25 cellular contexts compared by ENCODE assay signal in the genomic region with DNA sequence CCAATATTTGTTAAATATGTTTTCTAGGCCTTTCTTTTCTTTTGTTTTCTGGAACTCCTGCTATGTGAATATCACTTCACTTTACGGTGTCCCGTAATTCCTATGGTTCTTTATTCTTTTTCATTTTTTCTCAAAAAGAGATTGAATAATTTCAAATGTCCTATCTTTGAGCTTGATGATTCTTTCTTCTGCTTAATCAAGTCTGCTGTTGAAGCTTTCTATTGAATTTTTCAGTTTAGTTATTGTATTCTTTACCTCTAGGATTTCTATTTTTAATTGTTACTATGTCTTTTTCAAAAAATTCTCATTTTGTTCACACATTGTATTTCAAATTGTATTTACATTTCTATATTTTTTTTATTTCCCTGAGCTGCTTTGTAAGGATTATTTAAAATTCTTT. TPM values are rescaled to one million over a fixed set of nuclear protein-coding genes. Genes with fewer than 3 reads are reported as not detected.
DNase-seq lines count a peak whose midpoint lies in the region; ATAC-seq, FAIRE-seq and TF ChIP-seq lines count a peak whose summit lies in the region.
"Had no signal": no experiment of that assay in that cellular context is flagged by ENCODE, and none has a peak within 500 bp of the region (broad histone marks: within the 10 kb centered on the region; RNA-seq: fewer than 3 reads in every experiment).

No MANE protein-coding gene starts in this region.

- no peaks in the 10 kb centered on the region for H3K36me3 Mint-ChIP-seq in activated CD8-positive, alpha-beta memory T cell treated with anti-CD3 and anti-CD28 coated beads, Interleukin-2, amount 10 ng/mL, durations not matched to agents 7 days and 5 days
- H3K36me3 Mint-ChIP-seq: CD14-positive monocyte had no signal

- H4K20me1 ChIP-seq in HepG2 (ENCODE audit: insufficient read depth, low read length) = no peaks in the 10 kb centered on the region
- H4K20me1 ChIP-seq: BLaER1 treated with 17β-estradiol and CSF1 and Interleukin-3, amounts not matched to agents 10 nM and 100 nM had no signal

- H3K4me1 ChIP-seq in HepG2 (ENCODE audit: insufficient read depth, low read length) = no peaks in the 10 kb centered on the region
- H3K4me1 ChIP-seq in right lobe of liver = no peaks in the 10 kb centered on the region
- H3K4me1 ChIP-seq: A549; BE2C; BLaER1 treated with 17β-estradiol and CSF1 and Interleukin-3, amounts not matched to agents 10 nM and 100 nM had no signal

- H3K4me3 ChIP-seq in HepG2 (replicated peaks in 1 of 3; ENCODE audit: insufficient read depth in 1 of 3, low read depth in 2 of 3, low read length in 3 of 3) (no peak overlapping the region), right lobe of liver (no peak overlapping the region), astrocyte of the spinal cord (ENCODE audit: low read depth, low read length) (no peak overlapping the region)
- H3K4me3 ChIP-seq: A549; BLaER1 treated with 17β-estradiol and CSF1 and Interleukin-3, amounts not matched to agents 10 nM and 100 nM; GM23248 had no signal

- intact Hi-C loops in HepG2 (cut with micrococcal nuclease; ENCODE audit: unreplicated experiment) (no loop called here), right lobe of liver (cut with DNase I) (no loop called here)

- WGBS in HepG2 (ENCODE audit: low lambda C conversion rate) = 24% methylated on average over 2 of the region's 2 CpGs
- 52% methylated on average over 2 of the region's 2 CpGs for WGBS in right lobe of liver (ENCODE audit: insufficient coverage, low coverage, low lambda C conversion rate, missing lambda C conversion rate)

- FAIRE-seq in HepG2 (lab: Jason Lieb, UNC) = no peak
- peak; percentile 78 for FAIRE-seq in TTC549 (lab: Jason Lieb, UNC)
- FAIRE-seq: A549, GM12892, GM19239, H1 had no signal

- no peak for DNase-seq in HepG2 (ENCODE audit: low spot score)
- DNase-seq in right lobe of liver = no peak
- peak; percentile 2 for DNase-seq in astrocyte of the spinal cord (ENCODE audit: low read depth, low spot score)
- no peak for DNase-seq in Kasumi-1 (lab: John Stamatoyannopoulos, UW)
- no peak for DNase-seq in activated CD8-positive, alpha-beta memory T cell treated with anti-CD3 and anti-CD28 coated beads, Interleukin-2, amount 10 ng/mL, durations not matched to agents 7 days and 5 days
- DNase-seq: 8988T; ACHN; AML-193; BE2C; Calu3; CD4-positive, alpha-beta T cell; COR-L47; DMS53; DMS79 treated with DMSO at 0.1 percent for 48 hours; GM23248; H7; HCEC 1CT had no signal

- no peak for TF ChIP-seq POLR2A in HepG2 (IDR thresholded peaks at IDR 0.05; ENCODE audit: insufficient read depth in 1 of 2, low read depth in 2 of 2, low read length in 2 of 2)
- TF ChIP-seq POLR2A in right lobe of liver (IDR thresholded peaks at IDR 0.05) = no peak

- H3K4me3 Mint-ChIP-seq in activated CD8-positive, alpha-beta memory T cell treated with anti-CD3 and anti-CD28 coated beads, Interleukin-2, amount 10 ng/mL, durations not matched to agents 7 days and 5 days = no peak overlapping the region
- H3K4me3 Mint-ChIP-seq: CD14-positive monocyte; CD4-positive, alpha-beta T cell had no signal

- no peak overlapping the region for H3K27ac Mint-ChIP-seq in activated CD8-positive, alpha-beta memory T cell treated with anti-CD3 and anti-CD28 coated beads, Interleukin-2, amount 10 ng/mL, durations not matched to agents 7 days and 5 days
- H3K27ac Mint-ChIP-seq: CD14-positive monocyte; CD4-positive, alpha-beta T cell had no signal

- no peaks in the 10 kb centered on the region for H3K36me3 ChIP-seq in HepG2 (replicated peaks in 1 of 2; ENCODE audit: control insufficient read depth in 1 of 2, insufficient read depth in 2 of 2, low read length in 2 of 2)
- H3K36me3 ChIP-seq in right lobe of liver = no peaks in the 10 kb centered on the region
- H3K36me3 ChIP-seq: BE2C; BLaER1 treated with 17β-estradiol and CSF1 and Interleukin-3, amounts not matched to agents 10 nM and 100 nM had no signal

- no peaks in the 10 kb centered on the region for H3K79me2 ChIP-seq in HepG2 (ENCODE audit: insufficient read depth, low read length)

- CTCF ChIA-PET in HepG2 (lab: Yijun Ruan, JAX; ENCODE audit: low intra/inter-chr PET ratio, low total read pairs) = no interaction called here
- CTCF ChIA-PET in activated CD8-positive, alpha-beta memory T cell treated with anti-CD3 and anti-CD28 coated beads, Interleukin-2, amount 10 ng/mL, durations not matched to agents 7 days and 5 days (lab: Charles Lee) = no interaction called here

- peaks cover 12% of the 10 kb centered on the region for H3K9me3 Mint-ChIP-seq in activated CD8-positive, alpha-beta memory T cell treated with anti-CD3 and anti-CD28 coated beads, Interleukin-2, amount 10 ng/mL, durations not matched to agents 7 days and 5 days (ENCODE audit: low read depth)

- no peak for ATAC-seq in HepG2
- ATAC-seq in right lobe of liver = no peak
- no peak for ATAC-seq in HG03045 (IDR thresholded peaks at IDR 0.05; ENCODE audit: unreplicated experiment)
- ATAC-seq in activated CD8-positive, alpha-beta memory T cell treated with anti-CD3 and anti-CD28 coated beads, Interleukin-2, amount 10 ng/mL, durations not matched to agents 7 days and 5 days = no peak
- ATAC-seq: A549 had no signal

- BruUV-seq in HepG2 (replicated peaks; lab: Mats Ljungman, UMichigan) = no TSS peak

- POLR2A ChIA-PET in HepG2 (lab: Yijun Ruan, JAX) = no interaction called here

- H3K9ac ChIP-seq in HepG2 (ENCODE audit: insufficient read depth, low read depth, low read length) = no peak overlapping the region
- H3K9ac ChIP-seq: BLaER1 treated with 17β-estradiol and CSF1 and Interleukin-3, amounts not matched to agents 10 nM and 100 nM; GM23248 had no signal

- TF ChIP-seq EP300 in HepG2 (IDR thresholded peaks at IDR 0.05; ENCODE audit: low read depth in 2 of 2, low read length in 2 of 2) = no peak
- no peak for TF ChIP-seq EP300 in HepG2 (CRISPR knock-in tag; IDR thresholded peaks at IDR 0.05; ENCODE audit: borderline replicate concordance)

- in situ Hi-C loops in HepG2 (cut with HindIII; ENCODE audit: extremely low pct_ligation_motif_present, low pct_unique_long_range_greater_than_20kb) = no loop called here
- in situ Hi-C loops in astrocyte of the spinal cord (cut with HindIII; ENCODE audit: low sequenced_read_pairs) = no loop called here

- no peak overlapping the region for H3K4me2 ChIP-seq in HepG2 (ENCODE audit: low read depth, low read length)
- H3K4me2 ChIP-seq: A549; BLaER1 treated with 17β-estradiol and CSF1 and Interleukin-3, amounts not matched to agents 10 nM and 100 nM had no signal

- TF ChIP-seq CTCF in HepG2 (CRISPR knock-in tag; IDR thresholded peaks at IDR 0.05) (no peak), right lobe of liver (IDR thresholded peaks at IDR 0.05) (no peak), astrocyte of the spinal cord (IDR thresholded peaks at IDR 0.05; ENCODE audit: low read depth, low read length) (no peak)

- no peaks in the 10 kb centered on the region for H3K4me1 Mint-ChIP-seq in activated CD8-positive, alpha-beta memory T cell treated with anti-CD3 and anti-CD28 coated beads, Interleukin-2, amount 10 ng/mL, durations not matched to agents 7 days and 5 days
- H3K4me1 Mint-ChIP-seq: CD14-positive monocyte had no signal

- H3K27me3 ChIP-seq in HepG2 (ENCODE audit: control insufficient read depth in 1 of 2, insufficient read depth in 2 of 2, low read length in 2 of 2) (no peaks in the 10 kb centered on the region), right lobe of liver (no peaks in the 10 kb centered on the region)
- H3K27me3 ChIP-seq: BE2C; BLaER1 treated with 17β-estradiol and CSF1 and Interleukin-3, amounts not matched to agents 10 nM and 100 nM had no signal

- H3K9me3 ChIP-seq in HepG2 (ENCODE audit: low read length) = peaks cover 22% of the 10 kb centered on the region
- no peaks in the 10 kb centered on the region for H3K9me3 ChIP-seq in right lobe of liver
- H3K9me3 ChIP-seq: BE2C had no signal

- no peak for TF ChIP-seq RAD21 in HepG2 (CRISPR knock-in tag; IDR thresholded peaks at IDR 0.05)

- no peak overlapping the region for H3K27ac ChIP-seq in HepG2 (ENCODE audit: extremely low read length, insufficient read depth, low read length)
- no peak overlapping the region for H3K27ac ChIP-seq in right lobe of liver
- H3K27ac ChIP-seq: A549; BLaER1 treated with 17β-estradiol and CSF1 and Interleukin-3, amounts not matched to agents 10 nM and 100 nM; GM23248 had no signal

- H3K27me3 Mint-ChIP-seq in activated CD8-positive, alpha-beta memory T cell treated with anti-CD3 and anti-CD28 coated beads, Interleukin-2, amount 10 ng/mL, durations not matched to agents 7 days and 5 days = no peaks in the 10 kb centered on the region
- H3K27me3 Mint-ChIP-seq: CD4-positive, alpha-beta T cell had no signal

- H2AFZ ChIP-seq in HepG2 (ENCODE audit: low read length) = no peak overlapping the region
- H2AFZ ChIP-seq: GM23248 had no signal

TF ChIP-seq in HepG2, 621 proteins besides CTCF, POLR2A, EP300 and RAD21 (continues in another document):
- TF ChIP-seq ZNF160 (CRISPR knock-in tag; IDR thresholded peaks at IDR 0.05) (peak; percentile 93), ELF1 (CRISPR knock-in tag; IDR thresholded peaks at IDR 0.05) (no peak)

RNA-seq across cellular contexts. Expression of a gene that starts 45.5 kb away (rescaled TPM):
- total RNA-seq in HepG2 (2016; rRNA removed; fragmentation: Illumina TruSeq; extraction: Trizol) (0.03 and 0.04 TPM in 2 replicates), right lobe of liver (10 to 100 TPM; 13.8 to 97.0 (median 60.9) TPM)
- not detected in 2 replicates for total RNA-seq in HepG2 (2016; cell fraction: cytosol; rRNA removed; fragmentation: Illumina TruSeq; extraction: Trizol; ENCODE audit: low read depth)
- 0.04 and 0.07 TPM in 2 replicates for total RNA-seq in HepG2 (2016; cell fraction: insoluble cytoplasmic fraction; rRNA removed; fragmentation: Illumina TruSeq; extraction: Trizol)
- not detected in 2 replicates for total RNA-seq in HepG2 (2016; cell fraction: membrane; rRNA removed; fragmentation: Illumina TruSeq; extraction: Trizol)
- total RNA-seq in HepG2 (2016; cell fraction: nucleus; rRNA removed; fragmentation: Illumina TruSeq; extraction: Trizol) = not detected in 2 replicates
- polyA plus RNA-seq in HepG2 (2011; rRNA removed) = 0.01 TPM in 1 of 2 replicates, not detected in the other
- polyA plus RNA-seq in HepG2 (2011; cell fraction: cytosol; rRNA removed) = not detected in 2 replicates
- 0.07 and 0.08 TPM in 2 replicates for polyA plus RNA-seq in HepG2 (2011; cell fraction: nucleus; rRNA removed)
- not detected in 2 replicates for polyA plus RNA-seq in HepG2 (2012)
- polyA plus RNA-seq in HepG2 (2016; cell fraction: cytosol; fragmentation: Illumina TruSeq; extraction: Trizol; ENCODE audit: low read depth) = not detected in 2 replicates
- polyA plus RNA-seq in HepG2 (2016; cell fraction: insoluble cytoplasmic fraction; fragmentation: Illumina TruSeq; extraction: Trizol; ENCODE audit: low read depth) = not detected in 2 replicates
- polyA plus RNA-seq in HepG2 (2016; cell fraction: membrane; fragmentation: Illumina TruSeq; extraction: Trizol; ENCODE audit: low read depth) = not detected in 2 replicates
- polyA plus RNA-seq in HepG2 (2016; cell fraction: nucleus; fragmentation: Illumina TruSeq; extraction: Trizol; ENCODE audit: insufficient read depth, low read depth) = 0.11 TPM in 1 of 2 replicates, not detected in the other
- polyA minus RNA-seq in HepG2 (2011; rRNA and poly(A)+ RNA removed; ENCODE audit: low replicate concordance) = 0.02 TPM in 1 of 2 replicates, not detected in the other
- not detected in 2 replicates for polyA minus RNA-seq in HepG2 (2011; cell fraction: cytosol; rRNA and poly(A)+ RNA removed)
- not detected in 2 replicates for polyA minus RNA-seq in HepG2 (2011; cell fraction: nucleus; rRNA and poly(A)+ RNA removed)
- under 1 TPM in 1 of 2 experiments, not detected in 1; 0.23 TPM for total RNA-seq in activated CD8-positive, alpha-beta memory T cell treated with anti-CD3 and anti-CD28 coated beads, Interleukin-2, amount 10 ng/mL, durations not matched to agents 7 days and 5 days
- total RNA-seq: Calu3; CD4-positive, alpha-beta T cell; H7 had no signal
- polyA plus RNA-seq: CD14-positive monocyte had no signal

Comparison
In these comparisons a context has a peak if more than half of its experiments do, and no peak if none do; other contexts are left out.
1. RNA of a gene that starts 45.5 kb away (total RNA-seq): 13.8 to 97.0 TPM in right lobe of liver; 0.23 TPM in activated CD8-positive, alpha-beta memory T cell treated with anti-CD3 and anti-CD28 coated beads, Interleukin-2, amount 10 ng/mL, durations not matched to agents 7 days and 5 days and 0.03 to 0.07 TPM in HepG2; every median in the first group is over 10 times any median in the second.